In genomic region chr14:60300019-60300418, GRCh38 we compare ENCODE assay signal across 1 cellular context.
TF ChIP-seq lines count a peak whose summit lies in the region.

No MANE protein-coding gene starts in this region.

TF ChIP-seq in K562, 482 proteins besides CTCF, POLR2A, EP300 and RAD21 (continued from another document and continues in another):
- TF ChIP-seq AFF4 (CRISPR knock-in tag; IDR thresholded peaks at IDR 0.05): no peak
- TF ChIP-seq HNRNPH1 (optimal IDR thresholded peaks at IDR 0.05; ENCODE audit: low read depth, low read length): no peak
- no peak for TF ChIP-seq SRSF3 (IDR thresholded peaks at IDR 0.05; ENCODE audit: insufficient read depth, low read length)
- TF ChIP-seq MCM2 (IDR thresholded peaks at IDR 0.05; ENCODE audit: low read depth): no peak
- TF ChIP-seq CEBPZ (IDR thresholded peaks at IDR 0.05; ENCODE audit: borderline replicate concordance, low read depth, low read length): no peak
- peak; percentile 32; the same call in 1 of the 2 replicates for TF ChIP-seq PML (IDR thresholded peaks at IDR 0.05; ENCODE audit: low read length)
- peak; percentile 51 to 91; a peak in 3 of 4 replicates for TF ChIP-seq FOXA3 (CRISPR knock-in tag; conservative IDR thresholded peaks at IDR 0.05 in 1 of 2, IDR thresholded peaks at IDR 0.05 in 1 of 2)
- TF ChIP-seq TAL1 (IDR thresholded peaks at IDR 0.05): peak; percentile 84
- no peak for TF ChIP-seq ZNF212 (CRISPR knock-in tag; IDR thresholded peaks at IDR 0.05)
- no peak for TF ChIP-seq LCOR (CRISPR knock-in tag; IDR thresholded peaks at IDR 0.05)
- no peak for TF ChIP-seq SMAD1 (IDR thresholded peaks at IDR 0.05; ENCODE audit: low read depth, low read length, partially characterized antibody)
- TF ChIP-seq L3MBTL2 (IDR thresholded peaks at IDR 0.05): no peak
- no peak for TF ChIP-seq ZNF586 (CRISPR knock-in tag; conservative IDR thresholded peaks at IDR 0.05)
- no peak for TF ChIP-seq BRF1 (IDR thresholded peaks at IDR 0.05; ENCODE audit: borderline replicate concordance, extremely low read depth, insufficient read length)
- TF ChIP-seq NR0B1 (IDR thresholded peaks at IDR 0.05; ENCODE audit: partially characterized antibody): no peak
- TF ChIP-seq HES1 (IDR thresholded peaks at IDR 0.05; ENCODE audit: low read depth): peak; percentile 47; the same call in 1 of the 2 replicates
- no peak for TF ChIP-seq TFAP4 (CRISPR knock-in tag; IDR thresholded peaks at IDR 0.05; ENCODE audit: borderline replicate concordance)
- no peak for TF ChIP-seq SNAPC5 (CRISPR knock-in tag; IDR thresholded peaks at IDR 0.05)
- 0 out of 2 replicates have a peak, but pooled peaks have one; percentile 25 for TF ChIP-seq FOSL1 (tag; conservative IDR thresholded peaks at IDR 0.05)
- TF ChIP-seq ZNF384 (IDR thresholded peaks at IDR 0.05; ENCODE audit: low read depth, low read length): no peak
- TF ChIP-seq RREB1 (CRISPR knock-in tag; IDR thresholded peaks at IDR 0.05): no peak
- TF ChIP-seq RAD51 (IDR thresholded peaks at IDR 0.05; ENCODE audit: borderline replicate concordance, low read depth): no peak
- no peak for TF ChIP-seq PHF21A (IDR thresholded peaks at IDR 0.05; ENCODE audit: borderline replicate concordance, low read depth)
- no peak for TF ChIP-seq ELK1 (CRISPR knock-in tag; IDR thresholded peaks at IDR 0.05)
- TF ChIP-seq SMARCE1 (IDR thresholded peaks at IDR 0.05): peak; percentile 24; the same call in 1 of the 2 replicates
- TF ChIP-seq CBX2 (IDR thresholded peaks at IDR 0.05; ENCODE audit: insufficient read depth, low read length, poor library complexity, severe bottlenecking): no peak
- no peak for TF ChIP-seq SMARCB1 (IDR thresholded peaks at IDR 0.05; ENCODE audit: insufficient read length, low read depth)
- TF ChIP-seq ZBTB34 (CRISPR knock-in tag; IDR thresholded peaks at IDR 0.05): no peak
- no peak for TF ChIP-seq PCBP1 (IDR thresholded peaks at IDR 0.05; ENCODE audit: low read depth, low read length, poor library complexity, severe bottlenecking)
- TF ChIP-seq THAP12 (CRISPR knock-in tag; IDR thresholded peaks at IDR 0.05): no peak
- TF ChIP-seq TCF3 (CRISPR knock-in tag; IDR thresholded peaks at IDR 0.05): peak; percentile 64
- peak; percentile 88 for TF ChIP-seq TEAD4 (IDR thresholded peaks at IDR 0.05; ENCODE audit: low read length)
- TF ChIP-seq TEAD4 (CRISPR knock-in tag; IDR thresholded peaks at IDR 0.05; ENCODE audit: borderline replicate concordance): no peak
- TF ChIP-seq NFIC (IDR thresholded peaks at IDR 0.05): no peak
- peak; percentile 73 for TF ChIP-seq MTA2 (IDR thresholded peaks at IDR 0.05; ENCODE audit: low read depth)
- no peak for TF ChIP-seq MCM3 (IDR thresholded peaks at IDR 0.05)
- TF ChIP-seq ZNF695 (CRISPR knock-in tag; IDR thresholded peaks at IDR 0.05): no peak
- TF ChIP-seq SOX6 (IDR thresholded peaks at IDR 0.05): peak; percentile 23; the same call in 1 of the 2 replicates
- TF ChIP-seq FOS (IDR thresholded peaks at IDR 0.05; ENCODE audit: extremely low read depth, insufficient read length): no peak
- no peak for TF ChIP-seq TRIM24 (IDR thresholded peaks at IDR 0.05)
